Comparison of ENCODE assay signal across 8 cellular contexts in the genomic region with DNA sequence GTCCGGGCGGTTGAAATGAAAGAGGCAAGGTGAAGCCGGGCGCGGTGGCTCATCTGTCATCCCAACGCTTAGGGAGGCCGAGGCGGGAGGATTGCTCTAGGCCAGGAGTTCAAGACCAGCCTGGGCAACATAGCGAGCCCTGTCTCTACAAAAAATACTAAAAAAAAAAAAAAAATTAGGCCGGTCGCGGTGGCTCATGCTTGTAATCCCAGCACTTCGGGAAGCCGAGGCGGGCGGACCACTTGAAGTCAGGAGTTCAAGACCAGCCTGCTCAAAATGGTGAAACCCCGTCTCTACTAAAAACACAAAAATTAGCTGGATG. TPM values are rescaled to one million over a fixed set of nuclear protein-coding genes. Genes with fewer than 3 reads are reported as not detected.
DNase-seq lines count a peak whose midpoint lies in the region; ATAC-seq and TF ChIP-seq lines count a peak whose summit lies in the region.

No MANE protein-coding gene starts in this region.

- peak overlapping the region; percentile 93; the same call in 1 of the 2 replicates for H2AFZ ChIP-seq in SK-N-SH (ENCODE audit: low read depth)

- no peak for TF ChIP-seq EP300 in SK-N-SH (IDR thresholded peaks at IDR 0.05; ENCODE audit: borderline replicate concordance in 1 of 2, low read depth in 1 of 2, low read length in 1 of 2)

- no peaks in the 10 kb centered on the region for H3K9me3 Mint-ChIP-seq in activated naive CD8-positive, alpha-beta T cell (ENCODE audit: low read depth)
- peaks cover 0 to 7% of the 10 kb centered on the region in 2 donors for H3K9me3 Mint-ChIP-seq in stimulated activated naive CD8-positive, alpha-beta T cell treated with anti-CD3 and anti-CD28 coated beads, Interleukin-15, amount 100 ng/mL, for 72 hours

- H3K4me1 Mint-ChIP-seq in activated naive CD8-positive, alpha-beta T cell (ENCODE audit: low read depth) = peaks cover 18% of the 10 kb centered on the region
- H3K4me1 Mint-ChIP-seq in stimulated activated naive CD8-positive, alpha-beta T cell treated with anti-CD3 and anti-CD28 coated beads, Interleukin-15, amount 100 ng/mL, for 72 hours = peaks cover 46% of the 10 kb centered on the region

- H3K4me1 ChIP-seq in SK-N-SH (ENCODE audit: control insufficient read depth in 1 of 2, insufficient read depth in 2 of 2, low read depth in 1 of 2, low read length in 1 of 2) (peaks cover 6 to 9% of the 10 kb centered on the region in 2 experiments; a peak in 2 of 4 replicates), iPS-20b (ENCODE audit: insufficient read depth, low read length) (no peaks in the 10 kb centered on the region)

- no peaks in the 10 kb centered on the region for H3K9me3 ChIP-seq in SK-N-SH
- H3K9me3 ChIP-seq in iPS-20b (ENCODE audit: insufficient read depth, low read depth, low read length) = peaks cover 33% of the 10 kb centered on the region

- no peaks in the 10 kb centered on the region for H3K9me2 ChIP-seq in SK-N-SH

- POLR2A ChIA-PET in SK-N-SH (lab: Yijun Ruan, JAX) = no interaction called here

- H3K9ac ChIP-seq in SK-N-SH (peak overlapping the region; percentile 76), iPS-20b (ENCODE audit: low read depth, low read length) (peak overlapping the region; percentile 91; the same call in 1 of the 2 replicates)

- H3K4me2 ChIP-seq in SK-N-SH = peak overlapping the region; percentile 93

- no peaks in the 10 kb centered on the region for H3K27me3 ChIP-seq in SK-N-SH (ENCODE audit: insufficient read depth)
- no peaks in the 10 kb centered on the region for H3K27me3 ChIP-seq in iPS-20b (ENCODE audit: insufficient read depth, low read length)

- peaks cover 10 to 25% of the 10 kb centered on the region in 2 experiments for H3K36me3 ChIP-seq in SK-N-SH (replicated peaks in 1 of 2; ENCODE audit: control insufficient read depth in 1 of 2, insufficient read depth in 2 of 2, low read length in 1 of 2)
- peaks cover 12% of the 10 kb centered on the region; the same call in 1 of the 2 replicates for H3K36me3 ChIP-seq in iPS-20b (ENCODE audit: insufficient read depth, low read depth, low read length)

- peaks cover 6% of the 10 kb centered on the region for H3K36me3 Mint-ChIP-seq in activated naive CD8-positive, alpha-beta T cell

- DNase-seq in SK-N-SH = no peak
- no peak for DNase-seq in stimulated activated naive CD8-positive, alpha-beta T cell treated with anti-CD3 and anti-CD28 coated beads, Interleukin-15, amount 100 ng/mL, for 72 hours
- DNase-seq in GM03348 (ENCODE audit: low spot score) = no peak

- ATAC-seq in SK-N-SH treated with all-trans-retinoic acid at 6 μM for 48 hours = no peak
- peak; percentile 7 for ATAC-seq in stimulated activated naive CD8-positive, alpha-beta T cell treated with anti-CD3 and anti-CD28 coated beads, Interleukin-15, amount 100 ng/mL, for 72 hours
- ATAC-seq in GM21723 (IDR thresholded peaks at IDR 0.05; ENCODE audit: unreplicated experiment) = no peak
- no peak for ATAC-seq in GM19324 (IDR thresholded peaks at IDR 0.05; ENCODE audit: low FRiP score, unreplicated experiment)

- no peaks in the 10 kb centered on the region for H4K20me1 ChIP-seq in SK-N-SH (ENCODE audit: insufficient read depth)

- H3K4me3 ChIP-seq in SK-N-SH (ENCODE audit: low read depth in 2 of 2, low read length in 1 of 2) (peak overlapping the region; percentile 83 to 93), iPS-20b (ENCODE audit: low read length) (peak overlapping the region; percentile 89; the same call in 1 of the 2 replicates)

- H3K27ac ChIP-seq in SK-N-SH (ENCODE audit: low read depth in 2 of 2, low read length in 1 of 2) = peak overlapping the region in 1 of 2 experiments; percentile 85; a peak in 2 of 4 replicates
- H3K27ac ChIP-seq in iPS-20b (ENCODE audit: low read length) = no peak overlapping the region

- no peak for TF ChIP-seq RAD21 in SK-N-SH (IDR thresholded peaks at IDR 0.05; ENCODE audit: low read length)

- 2% methylated on average over 15 of the region's 17 CpGs for WGBS in SK-N-SH (ENCODE audit: low lambda C conversion rate)

- H3F3A ChIP-seq in SK-N-SH (replicated peaks; ENCODE audit: insufficient read depth) = peaks cover 12% of the 10 kb centered on the region

- TF ChIP-seq CTCF in SK-N-SH (IDR thresholded peaks at IDR 0.05) = no peak

- CTCF ChIA-PET in SK-N-SH (lab: Yijun Ruan, JAX) = no interaction called here

- no peaks in the 10 kb centered on the region for H3K27me3 Mint-ChIP-seq in activated naive CD8-positive, alpha-beta T cell
- no peaks in the 10 kb centered on the region for H3K27me3 Mint-ChIP-seq in stimulated activated naive CD8-positive, alpha-beta T cell treated with anti-CD3 and anti-CD28 coated beads, Interleukin-15, amount 100 ng/mL, for 72 hours

- peaks cover 16% of the 10 kb centered on the region for H3K79me2 ChIP-seq in SK-N-SH (ENCODE audit: insufficient read depth)

- peak overlapping the region; percentile 89 for H3K27ac Mint-ChIP-seq in activated naive CD8-positive, alpha-beta T cell
- peak overlapping the region; percentile 97 to 99 for H3K27ac Mint-ChIP-seq in stimulated activated naive CD8-positive, alpha-beta T cell treated with anti-CD3 and anti-CD28 coated beads, Interleukin-15, amount 100 ng/mL, for 72 hours

- H3K4me3 Mint-ChIP-seq in activated naive CD8-positive, alpha-beta T cell = peak overlapping the region; percentile 98
- peak overlapping the region; percentile 95 to 100 for H3K4me3 Mint-ChIP-seq in stimulated activated naive CD8-positive, alpha-beta T cell treated with anti-CD3 and anti-CD28 coated beads, Interleukin-15, amount 100 ng/mL, for 72 hours

TF ChIP-seq in SK-N-SH, 30 proteins besides CTCF, POLR2A, EP300 and RAD21 (continues in another document):
- TF ChIP-seq SMC3 (IDR thresholded peaks at IDR 0.05; ENCODE audit: low read depth, low read length) (no peak), PBX3 (IDR thresholded peaks at IDR 0.05) (no peak), GATA2 (CRISPR knock-in tag; IDR thresholded peaks at IDR 0.05) (no peak), JUND (IDR thresholded peaks at IDR 0.05) (no peak), USF2 (IDR thresholded peaks at IDR 0.05; ENCODE audit: borderline replicate concordance, low read depth, low read length) (no peak), RCOR1 (IDR thresholded peaks at IDR 0.05; ENCODE audit: low read length) (no peak)

TF ChIP-seq in SK-N-SH treated with all-trans-retinoic acid at 6 μM for 48 hours, 23 proteins besides CTCF, POLR2A, EP300 and RAD21 (continues in another document):
- no peak for TF ChIP-seq GLIS3 (CRISPR knock-in tag; IDR thresholded peaks at IDR 0.05)
- TF ChIP-seq, protein P1, sequence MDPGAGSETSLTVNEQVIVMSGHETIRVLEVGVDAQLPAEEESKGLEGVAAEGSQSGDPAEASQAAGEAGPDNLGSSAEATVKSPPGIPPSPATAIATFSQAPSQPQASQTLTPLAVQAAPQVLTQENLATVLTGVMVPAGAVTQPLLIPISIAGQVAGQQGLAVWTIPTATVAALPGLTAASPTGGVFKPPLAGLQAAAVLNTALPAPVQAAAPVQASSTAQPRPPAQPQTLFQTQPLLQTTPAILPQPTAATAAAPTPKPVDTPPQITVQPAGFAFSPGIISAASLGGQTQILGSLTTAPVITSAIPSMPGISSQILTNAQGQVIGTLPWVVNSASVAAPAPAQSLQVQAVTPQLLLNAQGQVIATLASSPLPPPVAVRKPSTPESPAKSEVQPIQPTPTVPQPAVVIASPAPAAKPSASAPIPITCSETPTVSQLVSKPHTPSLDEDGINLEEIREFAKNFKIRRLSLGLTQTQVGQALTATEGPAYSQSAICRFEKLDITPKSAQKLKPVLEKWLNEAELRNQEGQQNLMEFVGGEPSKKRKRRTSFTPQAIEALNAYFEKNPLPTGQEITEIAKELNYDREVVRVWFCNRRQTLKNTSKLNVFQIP (CRISPR knock-in tag; IDR thresholded peaks at IDR 0.05; ENCODE audit: borderline replicate concordance, low read depth) = no peak
- no peak for TF ChIP-seq TCF4 (CRISPR knock-in tag; IDR thresholded peaks at IDR 0.05; ENCODE audit: borderline replicate concordance)
- TF ChIP-seq CSDC2 (CRISPR knock-in tag; IDR thresholded peaks at IDR 0.05) = no peak
- no peak for TF ChIP-seq BACH2 (CRISPR knock-in tag; IDR thresholded peaks at IDR 0.05; ENCODE audit: borderline replicate concordance)
- TF ChIP-seq ZC3H10 (CRISPR knock-in tag; IDR thresholded peaks at IDR 0.05) = no peak
- TF ChIP-seq ARNTL (CRISPR knock-in tag; IDR thresholded peaks at IDR 0.05; ENCODE audit: borderline replicate concordance, low read depth) = no peak
- no peak for TF ChIP-seq RARB (CRISPR knock-in tag; IDR thresholded peaks at IDR 0.05)
- no peak for TF ChIP-seq CSRNP3 (CRISPR knock-in tag; IDR thresholded peaks at IDR 0.05)
- no peak for TF ChIP-seq TOX (CRISPR knock-in tag; IDR thresholded peaks at IDR 0.05; ENCODE audit: borderline replicate concordance)
- no peak for TF ChIP-seq ISL1 (CRISPR knock-in tag; IDR thresholded peaks at IDR 0.05)
- TF ChIP-seq ZFP30 (CRISPR knock-in tag; IDR thresholded peaks at IDR 0.05) = no peak

RNA-seq across cellular contexts. Expression of gene GARIN5A, which starts 0.3 kb away (rescaled TPM):
- polyA plus RNA-seq in SK-N-SH (2012; rRNA removed) = 1.1 and 1.3 TPM in 2 replicates
- 0.63 and 0.73 TPM in 2 replicates for polyA plus RNA-seq in SK-N-SH (2012; cell fraction: cytosol; rRNA removed)
- polyA plus RNA-seq in SK-N-SH (2012; cell fraction: nucleus; rRNA removed) = 0.80 and 1.00 TPM in 2 replicates

RNA-seq across cellular contexts. Expression of gene EMC10, which starts 0.6 kb away (rescaled TPM):
- 218 and 219 TPM in 2 replicates for polyA plus RNA-seq in SK-N-SH (2012; rRNA removed)
- polyA plus RNA-seq in SK-N-SH (2012; cell fraction: cytosol; rRNA removed) = 127 and 185 TPM in 2 replicates
- 80.6 and 85.4 TPM in 2 replicates for polyA plus RNA-seq in SK-N-SH (2012; cell fraction: nucleus; rRNA removed)

RNA-seq across cellular contexts. Expression of gene JOSD2, which starts 34.1 kb away (rescaled TPM):
- 71.5 and 81.2 TPM in 2 replicates for polyA plus RNA-seq in SK-N-SH (2012; rRNA removed)
- 38.1 and 57.4 TPM in 2 replicates for polyA plus RNA-seq in SK-N-SH (2012; cell fraction: cytosol; rRNA removed)
- 54.2 and 76.0 TPM in 2 replicates for polyA plus RNA-seq in SK-N-SH (2012; cell fraction: nucleus; rRNA removed)

RNA-seq across cellular contexts. Expression of gene ASPDH, which starts 36.8 kb away (rescaled TPM):
- polyA plus RNA-seq in SK-N-SH (2012; rRNA removed) = 0.07 and 0.32 TPM in 2 replicates
- 0.17 and 0.25 TPM in 2 replicates for polyA plus RNA-seq in SK-N-SH (2012; cell fraction: cytosol; rRNA removed)
- polyA plus RNA-seq in SK-N-SH (2012; cell fraction: nucleus; rRNA removed) = 0.17 and 0.56 TPM in 2 replicates

RNA-seq across cellular contexts. Expression of gene MYBPC2, which starts 44.2 kb away (rescaled TPM):
- polyA plus RNA-seq in SK-N-SH (2012; rRNA removed) = not detected in 2 replicates
- polyA plus RNA-seq in SK-N-SH (2012; cell fraction: cytosol; rRNA removed) = not detected in 2 replicates
- not detected in 2 replicates for polyA plus RNA-seq in SK-N-SH (2012; cell fraction: nucleus; rRNA removed)
